In the genomic region with DNA sequence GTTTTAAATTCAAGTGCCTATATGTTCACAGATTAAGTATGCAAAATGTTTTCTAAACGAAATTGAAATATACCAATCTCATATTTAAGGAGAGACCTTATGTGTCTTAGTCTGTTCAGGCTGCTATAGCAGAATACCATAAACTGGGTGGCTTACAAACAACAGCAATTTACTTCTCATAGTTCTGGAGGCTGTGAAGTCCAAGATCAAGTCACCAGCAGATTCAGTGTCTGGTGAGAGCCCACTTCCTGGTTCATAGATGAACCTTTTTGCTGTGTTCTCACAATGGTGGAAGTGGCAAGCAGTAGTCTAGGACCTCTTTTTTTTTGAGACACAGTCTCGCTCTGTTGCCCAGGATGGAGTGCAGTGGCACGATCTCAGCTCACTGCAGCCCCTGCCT, we compare ENCODE assay signal across 15 cellular contexts. TPM values are rescaled to one million over a fixed set of nuclear protein-coding genes. Genes with fewer than 3 reads are reported as not detected.
A peak's percentile ranks its signal among the peaks of the same experiment; 100 is the strongest.
DNase-seq lines count a peak whose midpoint lies in the region; ATAC-seq and TF ChIP-seq lines count a peak whose summit lies in the region.
"Had no signal": no experiment of that assay in that cellular context is flagged by ENCODE, and none has a peak within 500 bp of the region (broad histone marks: within the 10 kb centered on the region; RNA-seq: fewer than 3 reads in every experiment).

No MANE protein-coding gene starts in this region.

- TF ChIP-seq EP300 in gastroesophageal sphincter (IDR thresholded peaks at IDR 0.05), result no peak
- no peak for TF ChIP-seq EP300 in stomach (IDR thresholded peaks at IDR 0.05)

- 84% methylated on average over 3 of the region's 3 CpGs for WGBS in mammary epithelial cell (ENCODE audit: low coverage, missing lambda C conversion rate)
- 97 to 100% methylated on average over 1 to 3 of the region's 3 CpGs for WGBS in gastroesophageal sphincter (ENCODE audit: low coverage in 1 of 2), 2 donors
- WGBS in stomach, 5 donors, result 88 to 95% (median 94%) methylated on average over 3 of the region's 3 CpGs
- WGBS in aorta, 2 donors, result 95 to 96% methylated on average over 3 of the region's 3 CpGs

- TF ChIP-seq CTCF in breast epithelium (IDR thresholded peaks at IDR 0.05), result no peak
- TF ChIP-seq CTCF in mammary epithelial cell (conservative IDR thresholded peaks at IDR 0.05 in 1 of 2, IDR thresholded peaks at IDR 0.05 in 1 of 2; ENCODE audit: extremely low read depth in 1 of 2, insufficient read depth in 1 of 2, low read depth in 1 of 2, low read length in 2 of 2), result no peak
- no peak for TF ChIP-seq CTCF in gastroesophageal sphincter (IDR thresholded peaks at IDR 0.05)
- TF ChIP-seq CTCF in stomach (IDR thresholded peaks at IDR 0.05), result no peak

- H3K9me3 ChIP-seq in breast epithelium (no peaks in the 10 kb centered on the region), mammary epithelial cell (replicated peaks; ENCODE audit: insufficient read depth, low read length) (no peaks in the 10 kb centered on the region), gastroesophageal sphincter (no peaks in the 10 kb centered on the region), stomach (no peaks in the 10 kb centered on the region), aorta (ENCODE audit: control insufficient read depth, low read length) (no peaks in the 10 kb centered on the region), SJCRH30 (replicated peaks) (no peaks in the 10 kb centered on the region)
- H3K9me3 ChIP-seq: HAP-1 had no signal

- H3K79me2 ChIP-seq in mammary epithelial cell (ENCODE audit: insufficient read depth, low read length), result peaks cover 22% of the 10 kb centered on the region

- CTCF ChIA-PET in mammary epithelial cell (lab: Charles Lee; ENCODE audit: low non-redundant PET), result no interaction called here

- intact Hi-C loops in breast epithelium (cut with DNase I; ENCODE audit: low total_unique reads), result no loop called here
- intact Hi-C loops in mammary epithelial cell (cut with micrococcal nuclease), result no loop called here
- intact Hi-C loops in stomach (cut with DNase I; ENCODE audit: low total_unique reads), result no loop called here
- intact Hi-C loops in aorta (cut with DNase I), result loop anchor here in 1 of 2 donors (10.0 kb wide), 1 partner anchor 278 kb away; no protein-coding TSS in a partner anchor
- intact Hi-C loops in left colon (cut with DNase I, micrococcal nuclease), result no loop called here

- no peak overlapping the region for H2AFZ ChIP-seq in mammary epithelial cell (ENCODE audit: low read depth, low read length)

- BruUV-seq in mammary epithelial cell (replicated peaks; lab: Mats Ljungman, UMichigan), result no TSS peak

- H3K4me2 ChIP-seq in mammary epithelial cell (ENCODE audit: insufficient read depth, low read depth, low read length), result no peak overlapping the region

- H3K9ac ChIP-seq in mammary epithelial cell (ENCODE audit: insufficient read depth, low read length), result no peak overlapping the region

- ATAC-seq in gastroesophageal sphincter (no peak), aorta (ENCODE audit: low FRiP score) (no peak), left colon (no peak)
- ATAC-seq: Right ventricle myocardium inferior had no signal

- no peak for TF ChIP-seq POLR2A in breast epithelium (IDR thresholded peaks at IDR 0.05)
- no peak for TF ChIP-seq POLR2A in gastroesophageal sphincter (IDR thresholded peaks at IDR 0.05)
- no peak for TF ChIP-seq POLR2A in stomach (IDR thresholded peaks at IDR 0.05)

- no peaks in the 10 kb centered on the region for H3K4me1 ChIP-seq in breast epithelium
- H3K4me1 ChIP-seq in mammary epithelial cell (ENCODE audit: insufficient read depth, low read length), result peaks cover 23% of the 10 kb centered on the region
- H3K4me1 ChIP-seq in gastroesophageal sphincter, result peaks cover 4 to 71% (median 15%) of the 10 kb centered on the region in 3 donors
- H3K4me1 ChIP-seq in stomach, result peaks cover 10 to 36% (median 21%) of the 10 kb centered on the region in 4 donors
- H3K4me1 ChIP-seq in aorta (ENCODE audit: control insufficient read depth in 1 of 2, insufficient read depth in 2 of 2, low read length in 2 of 2), result peaks cover 2 to 3% of the 10 kb centered on the region in 2 donors
- H3K4me1 ChIP-seq in SJCRH30, result peaks cover 9% of the 10 kb centered on the region; the same call in 1 of the 2 replicates

- no peaks in the 10 kb centered on the region for H4K20me1 ChIP-seq in mammary epithelial cell (ENCODE audit: insufficient read depth, low read length)

- in situ Hi-C loops in mammary epithelial cell (cut with MboI; ENCODE audit: low sequenced_read_pairs in 2 of 2), result no loop called here

- no peaks in the 10 kb centered on the region for H3K36me3 ChIP-seq in breast epithelium
- H3K36me3 ChIP-seq in mammary epithelial cell (ENCODE audit: insufficient read depth, low read length), result no peaks in the 10 kb centered on the region
- no peaks in the 10 kb centered on the region for H3K36me3 ChIP-seq in gastroesophageal sphincter
- no peaks in the 10 kb centered on the region for H3K36me3 ChIP-seq in stomach
- H3K36me3 ChIP-seq in aorta (ENCODE audit: control insufficient read depth in 1 of 2, insufficient read depth in 2 of 2, low read length in 1 of 2), result no peaks in the 10 kb centered on the region
- H3K36me3 ChIP-seq in SJCRH30, result no peaks in the 10 kb centered on the region
- H3K36me3 ChIP-seq: HAP-1 had no signal

- H3K27ac ChIP-seq in breast epithelium (peak overlapping the region; percentile 84 to 100), mammary epithelial cell (ENCODE audit: insufficient read depth, low read depth, low read length) (no peak overlapping the region), gastroesophageal sphincter (peak overlapping the region; percentile 99 to 100 (median 100)), stomach (peak overlapping the region in 3 of 5 donors; percentile 95 to 100 (median 100)), aorta (ENCODE audit: low read depth in 1 of 2, low read length in 2 of 2) (peak overlapping the region; percentile 80 to 91), SJCRH30 (no peak overlapping the region)
- H3K27ac ChIP-seq: C4-2B had no signal

- dilution Hi-C loops in mammary epithelial cell (cut with HindIII; ENCODE audit: low sequenced_read_pairs), result no loop called here

- DNase-seq in breast epithelium (ENCODE audit: low spot score in 2 of 2), result no peak
- no peak for DNase-seq in mammary epithelial cell
- DNase-seq in stomach, result no peak
- no peak for DNase-seq in aorta
- DNase-seq in GDM1 (lab: John Stamatoyannopoulos, UW), result no peak
- no peak for DNase-seq in SJCRH30
- DNase-seq in left colon, result no peak
- DNase-seq: COR-L47, NCI-H1048, NCI-H1694, NCI-H69 had no signal

- no peak overlapping the region for H3K4me3 ChIP-seq in breast epithelium
- no peak overlapping the region for H3K4me3 ChIP-seq in mammary epithelial cell (replicated peaks in 1 of 3; ENCODE audit: insufficient read depth in 1 of 3, low read depth in 2 of 3, low read length in 3 of 3)
- H3K4me3 ChIP-seq in gastroesophageal sphincter, result no peak overlapping the region
- no peak overlapping the region for H3K4me3 ChIP-seq in stomach
- no peak overlapping the region for H3K4me3 ChIP-seq in aorta (ENCODE audit: low read length in 2 of 2)
- H3K4me3 ChIP-seq in SJCRH30, result no peak overlapping the region
- H3K4me3 ChIP-seq: HAP-1 had no signal

- H3K27me3 ChIP-seq in breast epithelium (no peaks in the 10 kb centered on the region), mammary epithelial cell (ENCODE audit: insufficient read depth, low read length) (no peaks in the 10 kb centered on the region), gastroesophageal sphincter (no peaks in the 10 kb centered on the region), stomach (no peaks in the 10 kb centered on the region), aorta (ENCODE audit: control insufficient read depth in 1 of 2, insufficient read depth in 2 of 2, low read length in 1 of 2) (no peaks in the 10 kb centered on the region), SJCRH30 (no peaks in the 10 kb centered on the region)

RNA-seq across cellular contexts. Expression of gene DSTN, which starts 3.5 kb away (rescaled TPM):
- total RNA-seq in breast epithelium (100 to 1,000 TPM; 180 to 384 (median 272) TPM), mammary epithelial cell (100 to 1,000 TPM; 398 to 428 TPM), gastroesophageal sphincter (1,000 to 10,000 TPM; 1,820 to 3,515 (median 2,996) TPM), stomach (1,000 to 10,000 TPM in 1 of 5 donors, 100 to 1,000 TPM in 4; 334 to 1,254 (median 555) TPM), aorta (1,000 to 10,000 TPM; 1,041 to 1,932 TPM), left colon (100 to 1,000 TPM; 266 to 374 TPM)
- polyA plus RNA-seq in mammary epithelial cell (211 TPM), stomach (100 to 1,000 TPM; 464 to 624 (median 598) TPM), aorta (1,000 to 10,000 TPM; 2,289 to 5,298 TPM)
- polyA minus RNA-seq in mammary epithelial cell, result 110 TPM
- total RNA-seq in SJCRH30 (2014; rRNA removed; shearing (Covaris generic)), result 117 and 121 TPM in 2 replicates

RNA-seq across cellular contexts. Expression of gene BFSP1, which starts 35.2 kb away (rescaled TPM):
- 1 to 10 TPM in 2 of 3 donors, under 1 TPM in 1; 0.80 to 2.8 (median 1.6) TPM for total RNA-seq in breast epithelium
- total RNA-seq in mammary epithelial cell, result 1 to 10 TPM; 1.3 to 3.2 TPM
- 2.2 TPM for polyA plus RNA-seq in mammary epithelial cell
- not detected for polyA minus RNA-seq in mammary epithelial cell
- total RNA-seq in gastroesophageal sphincter, result 1 to 10 TPM; 2.0 to 5.9 (median 5.0) TPM
- 1 to 10 TPM in 3 of 5 donors, not detected in 2; 1.7 to 7.1 (median 3.2) TPM for total RNA-seq in stomach
- 1 to 10 TPM in 1 of 3 donors, under 1 TPM in 1, not detected in 1; 0.70 to 1.2 TPM for polyA plus RNA-seq in stomach
- total RNA-seq in aorta, result 1 to 10 TPM; 1.5 to 2.6 TPM
- polyA plus RNA-seq in aorta, result 1 to 10 TPM; 2.4 to 9.9 TPM
- not detected in 2 replicates for total RNA-seq in SJCRH30 (2014; rRNA removed; shearing (Covaris generic))
- under 1 TPM; 0.20 to 0.34 TPM for total RNA-seq in left colon

Comparison
In these comparisons a context has a peak if more than half of its experiments do, and no peak if none do; other contexts are left out.
1. H3K27ac ChIP-seq: peak in breast epithelium (2 of 2), gastroesophageal sphincter (4 of 4), stomach (3 of 5) and aorta (2 of 2); none in mammary epithelial cell (single experiment) and SJCRH30 (single experiment).